Comparison of ENCODE assay signal across 24 cellular contexts in the genomic region with DNA sequence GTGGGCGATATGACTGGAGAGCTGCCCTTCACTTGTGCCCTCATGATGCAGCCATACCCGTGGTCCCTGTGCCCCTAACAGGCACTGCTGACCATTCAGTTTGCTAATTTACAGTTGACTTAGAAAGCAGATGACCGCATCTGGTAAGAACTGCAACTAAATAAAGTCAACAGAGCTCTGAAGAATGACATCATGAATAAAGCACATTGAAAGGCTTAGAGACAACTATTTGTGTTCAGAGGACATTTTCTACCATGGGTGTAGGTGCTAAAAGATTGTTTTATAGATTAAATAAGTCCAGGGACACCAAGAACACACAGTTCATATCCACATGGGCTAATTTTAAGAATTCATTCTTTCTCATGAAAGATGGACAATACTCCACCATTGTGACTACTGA.
DNase-seq lines count a peak whose midpoint lies in the region; ATAC-seq and TF ChIP-seq lines count a peak whose summit lies in the region.
"Had no signal": no experiment of that assay in that cellular context is flagged by ENCODE, and none has a peak within 500 bp of the region (broad histone marks: within the 10 kb centered on the region; RNA-seq: fewer than 3 reads in every experiment).

No MANE protein-coding gene starts in this region.

- POLR2A ChIA-PET in IMR-90 (lab: Charles Lee; ENCODE audit: unreplicated experiment): no interaction called here
- POLR2A ChIA-PET in MCF 10A (lab: Yijun Ruan, JAX): interaction anchor here (0.6 to 1.1 kb wide), 3 partner anchors 15 to 55 kb away, joined by 3 to 4 read pairs (median 3); no protein-coding TSS in a partner anchor

- peak overlapping the region; percentile 66; the same call in 1 of the 2 replicates for H3K23ac ChIP-seq in IMR-90 (ENCODE audit: low read depth, low read length)

- H3K27ac ChIP-seq in 22Rv1: peak overlapping the region; percentile 96
- no peak overlapping the region for H3K27ac ChIP-seq in IMR-90 (ENCODE audit: insufficient read depth, low read length)
- H3K27ac ChIP-seq: A549; BLaER1 treated with 17β-estradiol and CSF1 and Interleukin-3, amounts not matched to agents 10 nM and 100 nM; GM23248 had no signal

- TF ChIP-seq CTCF in 22Rv1 (IDR thresholded peaks at IDR 0.05): no peak
- TF ChIP-seq CTCF in IMR-90 (conservative IDR thresholded peaks at IDR 0.05; ENCODE audit: low read depth, low read length): no peak
- TF ChIP-seq CTCF in MCF 10A (IDR thresholded peaks at IDR 0.05; ENCODE audit: unreplicated experiment): no peak

- TF ChIP-seq POLR2A in IMR-90 (IDR thresholded peaks at IDR 0.05; ENCODE audit: low read depth, low read length): no peak

- no peak overlapping the region for H3K4me3 Mint-ChIP-seq in MCF 10A (ENCODE audit: unreplicated experiment)
- H3K4me3 Mint-ChIP-seq: CD4-positive, alpha-beta memory T cell had no signal

- H3K79me1 ChIP-seq in IMR-90 (ENCODE audit: low read depth in 1 of 2, low read length in 2 of 2): no peaks in the 10 kb centered on the region

- no peak overlapping the region for H2AK9ac ChIP-seq in IMR-90 (replicated peaks; ENCODE audit: low read depth, low read length, poor library complexity)

- no peak overlapping the region for H3K18ac ChIP-seq in IMR-90 (ENCODE audit: low read depth, low read length)

- TF ChIP-seq RAD21 in IMR-90 (IDR thresholded peaks at IDR 0.05; ENCODE audit: low read length): no peak

- no peaks in the 10 kb centered on the region for H3K27me3 Mint-ChIP-seq in MCF 10A (ENCODE audit: insufficient read depth, unreplicated experiment)

- intact Hi-C loops in left cardiac atrium (cut with DNase I): no loop called here
- intact Hi-C loops in Right ventricle myocardium inferior (cut with DNase I): no loop called here
- intact Hi-C loops in IMR-90 (cut with micrococcal nuclease): no loop called here
- intact Hi-C loops in MCF 10A (cut with micrococcal nuclease): no loop called here

- no peak overlapping the region for H3K14ac ChIP-seq in IMR-90 (replicated peaks; ENCODE audit: low read depth, low read length)

- H3K4me2 ChIP-seq in IMR-90 (ENCODE audit: low read depth, low read length): no peak overlapping the region
- H3K4me2 ChIP-seq: A549; BLaER1 treated with 17β-estradiol and CSF1 and Interleukin-3, amounts not matched to agents 10 nM and 100 nM had no signal

- H2BK15ac ChIP-seq in IMR-90 (ENCODE audit: low read depth, low read length): no peak overlapping the region

- dilution Hi-C loops in IMR-90 (cut with HindIII; ENCODE audit: low sequenced_read_pairs, unreplicated experiment): no loop called here

- no peaks in the 10 kb centered on the region for H3K9me3 Mint-ChIP-seq in MCF 10A (ENCODE audit: unreplicated experiment)
- H3K9me3 Mint-ChIP-seq: CD4-positive, alpha-beta memory T cell had no signal

- CTCF ChIA-PET in IMR-90 (lab: Yijun Ruan, JAX) (no interaction called here), MCF 10A (lab: Yijun Ruan, JAX) (no interaction called here)

- ATAC-seq in left cardiac atrium (peak; percentile 34 to 40), Right ventricle myocardium inferior (no peak), IMR-90 (ENCODE audit: low read depth) (no peak), HG02642 (IDR thresholded peaks at IDR 0.05; ENCODE audit: poor library complexity, unreplicated experiment) (no peak), GM21737 (IDR thresholded peaks at IDR 0.05; ENCODE audit: unreplicated experiment) (no peak)
- ATAC-seq: A549, GM12878 had no signal

- H4K5ac ChIP-seq in IMR-90 (ENCODE audit: low read depth, low read length): no peak overlapping the region

- no peaks in the 10 kb centered on the region for H3K36me3 Mint-ChIP-seq in MCF 10A (ENCODE audit: insufficient read depth, unreplicated experiment)
- H3K36me3 Mint-ChIP-seq: CD4-positive, alpha-beta memory T cell had no signal

- no peaks in the 10 kb centered on the region for H3K9me1 ChIP-seq in IMR-90 (ENCODE audit: insufficient read depth, low read length)

- no peak overlapping the region for H4K91ac ChIP-seq in IMR-90 (ENCODE audit: insufficient read depth, low read depth, low read length)

- H3K4me3 ChIP-seq in IMR-90 (ENCODE audit: insufficient read depth, low read depth, low read length): no peak overlapping the region
- H3K4me3 ChIP-seq: A549; BLaER1 treated with 17β-estradiol and CSF1 and Interleukin-3, amounts not matched to agents 10 nM and 100 nM; GM12878; GM23248 had no signal

- no peaks in the 10 kb centered on the region for H3K9me3 ChIP-seq in IMR-90 (ENCODE audit: control insufficient read depth, insufficient read depth, low read length)
- H3K9me3 ChIP-seq: A549; BE2C; BLaER1 treated with 17β-estradiol and CSF1 and Interleukin-3, amounts not matched to agents 10 nM and 100 nM had no signal

- H4K20me1 ChIP-seq in IMR-90 (ENCODE audit: insufficient read depth, low read length): no peaks in the 10 kb centered on the region
- H4K20me1 ChIP-seq: BLaER1 treated with 17β-estradiol and CSF1 and Interleukin-3, amounts not matched to agents 10 nM and 100 nM had no signal

- peaks cover 11% of the 10 kb centered on the region for H3K27me3 ChIP-seq in IMR-90 (ENCODE audit: control insufficient read depth, insufficient read depth, low read length)
- H3K27me3 ChIP-seq: BE2C; BLaER1 treated with 17β-estradiol and CSF1 and Interleukin-3, amounts not matched to agents 10 nM and 100 nM had no signal

- no peak overlapping the region for H2BK120ac ChIP-seq in IMR-90 (ENCODE audit: low read depth, low read length)

- in situ Hi-C loops in IMR-90 (cut with MboI; ENCODE audit: low sequenced_read_pairs): no loop called here

- no peak overlapping the region for H2BK5ac ChIP-seq in IMR-90 (ENCODE audit: low read depth, low read length, poor library complexity, severe bottlenecking)

- peaks cover 6% of the 10 kb centered on the region for H3K4me1 Mint-ChIP-seq in MCF 10A (ENCODE audit: insufficient read depth, unreplicated experiment)
- H3K4me1 Mint-ChIP-seq: CD4-positive, alpha-beta memory T cell had no signal

- H4K8ac ChIP-seq in IMR-90 (ENCODE audit: low read depth in 2 of 2, low read length in 2 of 2): no peak overlapping the region

- no peak overlapping the region for H2BK20ac ChIP-seq in IMR-90 (ENCODE audit: low read depth, low read length)

- H3K27ac Mint-ChIP-seq in MCF 10A (ENCODE audit: low read depth, unreplicated experiment): no peak overlapping the region

- no peak overlapping the region for H3K56ac ChIP-seq in IMR-90 (ENCODE audit: extremely low read depth, insufficient read depth, low read length)

- no peak overlapping the region for H2AK5ac ChIP-seq in IMR-90 (ENCODE audit: low read depth, low read length)

- H3K9ac ChIP-seq in IMR-90 (ENCODE audit: low read depth, low read length): no peak overlapping the region
- H3K9ac ChIP-seq: BLaER1 treated with 17β-estradiol and CSF1 and Interleukin-3, amounts not matched to agents 10 nM and 100 nM; GM23248 had no signal

- H3K4ac ChIP-seq in IMR-90 (ENCODE audit: low read depth, low read length): no peak overlapping the region

- H2AFZ ChIP-seq in IMR-90 (replicated peaks; ENCODE audit: low read length, poor library complexity): no peak overlapping the region
- H2AFZ ChIP-seq: GM23248 had no signal

- no peaks in the 10 kb centered on the region for H3K36me3 ChIP-seq in IMR-90 (ENCODE audit: control insufficient read depth, insufficient read depth, low read length)
- H3K36me3 ChIP-seq: BE2C; BLaER1 treated with 17β-estradiol and CSF1 and Interleukin-3, amounts not matched to agents 10 nM and 100 nM had no signal

- WGBS in IMR-90 (ENCODE audit: extremely low coverage in 2 of 2, insufficient read length in 1 of 2), 2 experiments: 100% methylated on average over 2 of the region's 3 CpGs; no CpG with 5 or more reads in 1 of the 2 experiments

- H3K4me1 ChIP-seq in IMR-90 (ENCODE audit: control insufficient read depth, insufficient read depth, low read length): no peaks in the 10 kb centered on the region
- H3K4me1 ChIP-seq: A549; BE2C; BLaER1 treated with 17β-estradiol and CSF1 and Interleukin-3, amounts not matched to agents 10 nM and 100 nM had no signal

- DNase-seq in left cardiac atrium (no peak), Right ventricle myocardium inferior (ENCODE audit: missing footprints) (no peak), DMS53 treated with DMSO at 0.1 percent for 48 hours (lab: John Stamatoyannopoulos, UW; ENCODE audit: unreplicated experiment) (peak; percentile 15), IMR-90 (no peak), MCF 10A (ENCODE audit: unreplicated experiment) (no peak)
- DNase-seq: 8988T; ACHN; AML-193; BE2C; Calu3; CD4-positive, alpha-beta memory T cell; COR-L47; DMS79; EL; GDM1; GM23248; H7; HCEC 1CT had no signal

- BruUV-seq in IMR-90 (replicated peaks; lab: Mats Ljungman, UMichigan) (no TSS peak), MCF 10A (replicated peaks; lab: Mats Ljungman, UMichigan) (no TSS peak)

TF ChIP-seq in IMR-90, 13 proteins besides CTCF, POLR2A, EP300 and RAD21:
- no peak for TF ChIP-seq MXI1 (IDR thresholded peaks at IDR 0.05; ENCODE audit: borderline replicate concordance, low read depth, low read length)

Comparison
In these comparisons a context has a peak if more than half of its experiments do, and no peak if none do; other contexts are left out.
1. ATAC-seq: peak in left cardiac atrium (2 of 2); none in Right ventricle myocardium inferior (single experiment), IMR-90 (single experiment), HG02642 (single experiment) and GM21737 (single experiment).